8 cellular contexts compared by ENCODE assay signal in genomic region chr1:11650331-11650991, GRCh38. TPM values are rescaled to one million over a fixed set of nuclear protein-coding genes. Genes with fewer than 3 reads are reported as not detected.
DNase-seq lines count a peak whose midpoint lies in the region; ATAC-seq and TF ChIP-seq lines count a peak whose summit lies in the region.

No MANE protein-coding gene starts in this region.

- H3K4me3 ChIP-seq in HUES6 (ENCODE audit: low read depth, low read length) (peak overlapping the region; percentile 9), prostate gland (no peak overlapping the region), uterus (no peak overlapping the region)

- peak; percentile 61 for TF ChIP-seq CTCF in CD4-positive, alpha-beta T cell (IDR thresholded peaks at IDR 0.05)
- peak; percentile 27 to 85 (median 72) for TF ChIP-seq CTCF in prostate gland (IDR thresholded peaks at IDR 0.05)
- peak; percentile 40 to 78 (median 61) for TF ChIP-seq CTCF in uterus (IDR thresholded peaks at IDR 0.05)

- H3K27ac Mint-ChIP-seq in CD4-positive, alpha-beta T cell, result peak overlapping the region; percentile 62
- peak overlapping the region; percentile 86 for H3K27ac Mint-ChIP-seq in activated naive CD4-positive, alpha-beta T cell treated with anti-CD3 and anti-CD28 coated beads, Interleukin-2, amount 50 U/mL, for 24 hours

- 19% methylated on average over 44 of the region's 47 CpGs for WGBS in prostate gland

- H3K27me3 ChIP-seq in CD4-positive, alpha-beta T cell (ENCODE audit: control insufficient read depth, insufficient read depth, low read length), result no peaks in the 10 kb centered on the region
- H3K27me3 ChIP-seq in HUES6 (ENCODE audit: control insufficient read depth, insufficient read depth, low read length) (peaks cover 59% of the 10 kb centered on the region), prostate gland (replicated peaks; ENCODE audit: insufficient read depth) (no peaks in the 10 kb centered on the region), uterus (peaks cover 9 to 17% of the 10 kb centered on the region in 2 donors)

- no peak overlapping the region for H3K9ac ChIP-seq in HUES6 (ENCODE audit: low read length)

- H3K4me1 Mint-ChIP-seq in CD4-positive, alpha-beta T cell (ENCODE audit: low read depth), result peaks cover 44% of the 10 kb centered on the region
- H3K4me1 Mint-ChIP-seq in activated naive CD4-positive, alpha-beta T cell treated with anti-CD3 and anti-CD28 coated beads, Interleukin-2, amount 50 U/mL, for 24 hours, result peaks cover 29% of the 10 kb centered on the region

- no peaks in the 10 kb centered on the region for H3K9me3 ChIP-seq in CD4-positive, alpha-beta T cell (ENCODE audit: control insufficient read depth, low read length)
- H3K9me3 ChIP-seq in HUES6 (ENCODE audit: control insufficient read depth, insufficient read depth, low read depth, low read length) (no peaks in the 10 kb centered on the region), prostate gland (no peaks in the 10 kb centered on the region), uterus (no peaks in the 10 kb centered on the region)

- H3K36me3 Mint-ChIP-seq in CD4-positive, alpha-beta T cell (ENCODE audit: low read depth), result no peaks in the 10 kb centered on the region
- H3K36me3 Mint-ChIP-seq in activated naive CD4-positive, alpha-beta T cell treated with anti-CD3 and anti-CD28 coated beads, Interleukin-2, amount 50 U/mL, for 24 hours, result no peaks in the 10 kb centered on the region

- TF ChIP-seq POLR2A in prostate gland (IDR thresholded peaks at IDR 0.05) (no peak), uterus (IDR thresholded peaks at IDR 0.05) (no peak)

- intact Hi-C loops in CD4-positive, alpha-beta T cell (cut with DNase I, micrococcal nuclease), result loop anchor here (1.0 to 5.0 kb wide), 5 partner anchors 69 to 257 kb away; partner anchors contain the start of genes CLCN6 (in 1 of the 2) and MTHFR (in 1 of the 2)
- intact Hi-C loops in cardiac septum (cut with DNase I), result loop anchor here (1.0 kb wide), 1 partner anchor 69 kb away; no protein-coding TSS in a partner anchor
- intact Hi-C loops in prostate gland (cut with DNase I), result loop anchor here (5.0 kb wide), 1 partner anchor 72 kb away; no protein-coding TSS in a partner anchor
- intact Hi-C loops in uterus (cut with DNase I; ENCODE audit: low total_unique reads), result no loop called here

- peaks cover 43% of the 10 kb centered on the region for H3K4me1 ChIP-seq in HUES6 (ENCODE audit: control insufficient read depth, insufficient read depth, low read length)
- H3K4me1 ChIP-seq in prostate gland (replicated peaks), result peaks cover 5% of the 10 kb centered on the region
- peaks cover 0 to 9% of the 10 kb centered on the region in 2 donors for H3K4me1 ChIP-seq in uterus

- no peak overlapping the region for H3K27ac ChIP-seq in CD4-positive, alpha-beta T cell (ENCODE audit: low read depth, low read length)
- no peak overlapping the region for H3K27ac ChIP-seq in HUES6 (ENCODE audit: low read depth, low read length)
- no peak overlapping the region for H3K27ac ChIP-seq in prostate gland
- H3K27ac ChIP-seq in uterus, result no peak overlapping the region

- POLR2A ChIA-PET in CD4-positive, alpha-beta T cell (lab: Charles Lee), result interaction anchor here (0.6 to 3.8 kb wide), 12 partner anchors 12 to 638 kb away, joined by 3 to 28 read pairs (median 4); partner anchors contain the start of genes AGTRAP, FBXO6, MTOR and SRM

- H3K27me3 Mint-ChIP-seq in CD4-positive, alpha-beta T cell, result no peaks in the 10 kb centered on the region
- no peaks in the 10 kb centered on the region for H3K27me3 Mint-ChIP-seq in activated naive CD4-positive, alpha-beta T cell treated with anti-CD3 and anti-CD28 coated beads, Interleukin-2, amount 50 U/mL, for 24 hours

- H3K4me3 Mint-ChIP-seq in CD4-positive, alpha-beta T cell, result peak overlapping the region; percentile 87
- peak overlapping the region; percentile 66 for H3K4me3 Mint-ChIP-seq in activated naive CD4-positive, alpha-beta T cell treated with anti-CD3 and anti-CD28 coated beads, Interleukin-2, amount 50 U/mL, for 24 hours

- CTCF ChIA-PET in CD4-positive, alpha-beta T cell (lab: Charles Lee), result interaction anchor here (0.6 to 4.6 kb wide), 15 partner anchors 9 to 613 kb away, joined by 3 to 47 read pairs (median 5); partner anchors contain the start of genes AGTRAP, FBXO6 and MAD2L2

- peak; percentile 57 to 77 (median 69) for DNase-seq in CD4-positive, alpha-beta T cell
- DNase-seq in SKM-1 treated with dmso at 0.1 percent for 144 hours (lab: John Stamatoyannopoulos, UW; ENCODE audit: unreplicated experiment) (peak; percentile 50), cardiac septum (ENCODE audit: low spot score) (peak; percentile 85), prostate gland (ENCODE audit: low spot score) (peak; percentile 66), uterus (peak; percentile 49 to 56)

- ATAC-seq in CD4-positive, alpha-beta T cell (ENCODE audit: poor library complexity), result peak; percentile 66
- ATAC-seq in HG02610 (IDR thresholded peaks at IDR 0.05; ENCODE audit: unreplicated experiment), result no peak

- no peaks in the 10 kb centered on the region for H3K9me3 Mint-ChIP-seq in CD4-positive, alpha-beta T cell
- no peaks in the 10 kb centered on the region for H3K9me3 Mint-ChIP-seq in activated naive CD4-positive, alpha-beta T cell treated with anti-CD3 and anti-CD28 coated beads, Interleukin-2, amount 50 U/mL, for 24 hours

- H3K36me3 ChIP-seq in HUES6 (ENCODE audit: control insufficient read depth, insufficient read depth, low read length) (no peaks in the 10 kb centered on the region), prostate gland (no peaks in the 10 kb centered on the region), uterus (no peaks in the 10 kb centered on the region)

RNA-seq across cellular contexts. Expression of gene FBXO2, which starts 3.8 kb away (rescaled TPM):
- 1 to 10 TPM; 3.2 to 3.7 TPM for total RNA-seq in CD4-positive, alpha-beta T cell
- total RNA-seq in cardiac septum, result 2.9 TPM
- total RNA-seq in prostate gland, result 10 to 100 TPM; 14.1 to 16.9 TPM
- 1 to 10 TPM in 3 of 4 donors, under 1 TPM in 1; 0.59 to 7.2 (median 4.2) TPM for total RNA-seq in uterus

RNA-seq across cellular contexts. Expression of gene FBXO44, which starts 4.2 kb away (rescaled TPM):
- 10 to 100 TPM; 44.9 to 48.4 TPM for total RNA-seq in CD4-positive, alpha-beta T cell
- total RNA-seq in cardiac septum, result 19.8 TPM
- 10 to 100 TPM; 29.5 to 51.2 TPM for total RNA-seq in prostate gland
- total RNA-seq in uterus, result 10 to 100 TPM in 3 of 4 donors, 1 to 10 TPM in 1; 7.6 to 26.7 (median 17.6) TPM

RNA-seq across cellular contexts. Expression of gene FBXO6, which starts 13.5 kb away (rescaled TPM):
- 1 to 10 TPM; 1.6 to 1.9 TPM for total RNA-seq in CD4-positive, alpha-beta T cell
- total RNA-seq in cardiac septum, result 7.1 TPM
- total RNA-seq in prostate gland, result 10 to 100 TPM; 12.5 to 17.7 TPM
- 1 to 10 TPM in 2 of 4 donors, under 1 TPM in 2; 0.51 to 5.4 (median 2.2) TPM for total RNA-seq in uterus

RNA-seq across cellular contexts. Expression of gene MAD2L2, which starts 30.5 kb away (rescaled TPM):
- total RNA-seq in CD4-positive, alpha-beta T cell, result 10 to 100 TPM; 24.6 to 28.3 TPM
- total RNA-seq in cardiac septum, result 25.0 TPM
- total RNA-seq in prostate gland, result 10 to 100 TPM; 37.3 to 67.8 TPM
- total RNA-seq in uterus, result 10 to 100 TPM; 24.3 to 66.2 (median 34.6) TPM

RNA-seq across cellular contexts. Expression of gene DRAXIN, which starts 41.0 kb away (rescaled TPM):
- under 1 TPM; 0.05 to 0.08 TPM for total RNA-seq in CD4-positive, alpha-beta T cell
- total RNA-seq in cardiac septum (0.05 TPM), prostate gland (under 1 TPM; 0.05 to 0.51 TPM), uterus (under 1 TPM in 2 of 4 donors, not detected in 2; 0.06 to 0.41 TPM)
